ENCODE assay signal across 10 cellular contexts in genomic region chr1:79040424-79041089, GRCh38. TPM values are rescaled to one million over a fixed set of nuclear protein-coding genes. Genes with fewer than 3 reads are reported as not detected.
DNase-seq lines count a peak whose midpoint lies in the region; ATAC-seq, FAIRE-seq and TF ChIP-seq lines count a peak whose summit lies in the region.
"Had no signal": no experiment of that assay in that cellular context is flagged by ENCODE, and none has a peak within 500 bp of the region (broad histone marks: within the 10 kb centered on the region; RNA-seq: fewer than 3 reads in every experiment).

No MANE protein-coding gene starts in this region.

- no peak for DNase-seq in GM12892 (ENCODE audit: insufficient read length)
- peak; percentile 42 for DNase-seq in fibroblast of the aortic adventitia (ENCODE audit: low read depth)
- DNase-seq in UCSD-AML1 (lab: John Stamatoyannopoulos, UW; ENCODE audit: unreplicated experiment): no peak
- no peak for DNase-seq in type B pancreatic cell (ENCODE audit: extremely low spot score, unreplicated experiment)
- no peak for DNase-seq in lower leg skin (ENCODE audit: low spot score in 2 of 2)
- DNase-seq in posterior cingulate gyrus: no peak

- no peaks in the 10 kb centered on the region for H3K36me3 Mint-ChIP-seq in type B pancreatic cell
- H3K36me3 Mint-ChIP-seq: activated naive CD8-positive, alpha-beta T cell had no signal

- H3K27ac Mint-ChIP-seq in type B pancreatic cell: no peak overlapping the region
- H3K27ac Mint-ChIP-seq: activated naive CD8-positive, alpha-beta T cell had no signal

- WGBS in lower leg skin, 2 donors: 35 to 47% methylated on average over 10 of the region's 10 CpGs

- H3K4me3 ChIP-seq in fibroblast of the aortic adventitia (ENCODE audit: low read depth, low read length) (peak overlapping the region; percentile 55), lower leg skin (ENCODE audit: low read depth, poor library complexity, severe bottlenecking) (no peak overlapping the region)
- H3K4me3 ChIP-seq: skin epidermis had no signal

- TF ChIP-seq POLR2A in GM12892 (IDR thresholded peaks at IDR 0.05; ENCODE audit: low read depth, low read length): no peak
- TF ChIP-seq POLR2A in lower leg skin (IDR thresholded peaks at IDR 0.05): no peak

- peaks cover 13% of the 10 kb centered on the region for H3K4me1 Mint-ChIP-seq in type B pancreatic cell (ENCODE audit: unreplicated experiment)

- TF ChIP-seq CTCF in fibroblast of the aortic adventitia (IDR thresholded peaks at IDR 0.05; ENCODE audit: insufficient read depth, low read length) (no peak), type B pancreatic cell (conservative IDR thresholded peaks at IDR 0.05) (no peak), lower leg skin (IDR thresholded peaks at IDR 0.05) (no peak)

- H3K27me3 Mint-ChIP-seq in type B pancreatic cell: no peaks in the 10 kb centered on the region
- H3K27me3 Mint-ChIP-seq: activated naive CD8-positive, alpha-beta T cell had no signal

- ATAC-seq in GM21447 (IDR thresholded peaks at IDR 0.05; ENCODE audit: unreplicated experiment): peak; percentile 85
- peak; percentile 93 for ATAC-seq in HG03520 (IDR thresholded peaks at IDR 0.05; ENCODE audit: unreplicated experiment)

- intact Hi-C loops in lower leg skin (cut with DNase I; ENCODE audit: low total_unique reads) (no loop called here), posterior cingulate gyrus (cut with DNase I) (no loop called here)

- peaks cover 15% of the 10 kb centered on the region for H3K9me3 Mint-ChIP-seq in type B pancreatic cell

- no peak overlapping the region for H3K4me3 Mint-ChIP-seq in type B pancreatic cell
- H3K4me3 Mint-ChIP-seq: activated naive CD8-positive, alpha-beta T cell had no signal

- FAIRE-seq in GM12892 (lab: Jason Lieb, UNC): peak; percentile 72

RNA-seq across cellular contexts. Expression of gene ADGRL4, which starts 34.0 kb away (rescaled TPM):
- polyA plus RNA-seq in GM12892 (2012; ENCODE audit: missing spikeins): not detected
- total RNA-seq in fibroblast of the aortic adventitia (ENCODE audit: low replicate concordance): 12.3 and 139 TPM in 2 replicates
- 0.56 TPM in 1 of 2 replicates, not detected in the other for total RNA-seq in type B pancreatic cell (ENCODE audit: low replicate concordance)
- 10 to 100 TPM in 2 of 4 donors, 1 to 10 TPM in 2; 6.7 to 16.6 (median 9.7) TPM for total RNA-seq in lower leg skin
